Comparison of ENCODE assay signal across 1 cellular context in genomic region chr5:124825983-124826337, GRCh38.
TF ChIP-seq lines count a peak whose summit lies in the region.

No MANE protein-coding gene starts in this region.

TF ChIP-seq in GM12878, 131 proteins besides CTCF, POLR2A, EP300 and RAD21 (continued from another document):
- no peak for TF ChIP-seq HSF1 (IDR thresholded peaks at IDR 0.05; ENCODE audit: low read depth, low read length)
- no peak for TF ChIP-seq ZNF24 (IDR thresholded peaks at IDR 0.05)
- TF ChIP-seq JUNB (IDR thresholded peaks at IDR 0.05) = no peak
- no peak for TF ChIP-seq CEBPB (IDR thresholded peaks at IDR 0.05; ENCODE audit: borderline replicate concordance in 1 of 2, low read depth in 2 of 2, low read length in 2 of 2)
- no peak for TF ChIP-seq SMAD5 (IDR thresholded peaks at IDR 0.05; ENCODE audit: low read depth)
- no peak for TF ChIP-seq SUZ12 (IDR thresholded peaks at IDR 0.05; ENCODE audit: unreplicated experiment)
- no peak for TF ChIP-seq POLR2AphosphoS5 (IDR thresholded peaks at IDR 0.05; ENCODE audit: low read length)
- TF ChIP-seq E2F4 (IDR thresholded peaks at IDR 0.05; ENCODE audit: low read depth, low read length) = no peak
- no peak for TF ChIP-seq PAX5 (IDR thresholded peaks at IDR 0.05; ENCODE audit: borderline replicate concordance, low read depth, low read length)
- TF ChIP-seq RBBP5 (conservative IDR thresholded peaks at IDR 0.05) = no peak
- TF ChIP-seq SPI1 (IDR thresholded peaks at IDR 0.05; ENCODE audit: borderline replicate concordance, insufficient read depth, low read depth, low read length) = no peak
- no peak for TF ChIP-seq MTA3 (IDR thresholded peaks at IDR 0.05; ENCODE audit: borderline replicate concordance, low read length)
- no peak for TF ChIP-seq MAX (IDR thresholded peaks at IDR 0.05; ENCODE audit: low read depth, low read length)
